In genomic region chr1:35544976-35545375, GRCh38 we compare ENCODE assay signal across 8 cellular contexts. TPM values are rescaled to one million over a fixed set of nuclear protein-coding genes. Genes with fewer than 3 reads are reported as not detected.
DNase-seq lines count a peak whose midpoint lies in the region; ATAC-seq, FAIRE-seq and TF ChIP-seq lines count a peak whose summit lies in the region.

No MANE protein-coding gene starts in this region.

- TF ChIP-seq CTCF in thyroid gland (IDR thresholded peaks at IDR 0.05), result peak in 4 of 6 experiments; percentile 24 to 34 (median 33)
- no peak for TF ChIP-seq CTCF in coronary artery (IDR thresholded peaks at IDR 0.05)

- DNase-seq in COLO668 (lab: John Stamatoyannopoulos, UW; ENCODE audit: unreplicated experiment) (peak; percentile 76), H54 (ENCODE audit: insufficient read length, low spot score) (no peak), NT2/D1 (ENCODE audit: low read depth, low spot score) (peak; percentile 66), hippocampal formation (lab: John Stamatoyannopoulos, UW) (peak; percentile 22 to 33), thyroid gland (peak; percentile 66 to 72), coronary artery (ENCODE audit: low spot score) (no peak)

- FAIRE-seq in H54 (lab: Jason Lieb, UNC), result peak; percentile 11

- 59 to 74% methylated on average over 3 of the region's 3 CpGs for WGBS in thyroid gland, 2 donors

- intact Hi-C loops in thyroid gland (cut with DNase I), result no loop called here

- H3K36me3 ChIP-seq in NT2/D1 (ENCODE audit: insufficient read depth, insufficient read length, low read length), result peaks cover 63% of the 10 kb centered on the region
- H3K36me3 ChIP-seq in thyroid gland, result peaks cover 0 to 3% of the 10 kb centered on the region in 2 donors

- H3K27ac Mint-ChIP-seq in activated naive CD8-positive, alpha-beta T cell, result peak overlapping the region; percentile 13

- H3K27ac ChIP-seq in thyroid gland, result no peak overlapping the region
- no peak overlapping the region for H3K27ac ChIP-seq in coronary artery

- no peaks in the 10 kb centered on the region for H3K9me3 Mint-ChIP-seq in activated naive CD8-positive, alpha-beta T cell (ENCODE audit: low read depth)

- peaks cover 62% of the 10 kb centered on the region for H3K4me1 Mint-ChIP-seq in activated naive CD8-positive, alpha-beta T cell (ENCODE audit: low read depth)

- H3K9me3 ChIP-seq in NT2/D1 (ENCODE audit: insufficient read depth, low read length) (no peaks in the 10 kb centered on the region), thyroid gland (no peaks in the 10 kb centered on the region)

- no peak for TF ChIP-seq POLR2A in H54 (IDR thresholded peaks at IDR 0.05; ENCODE audit: low read depth, low read length)
- TF ChIP-seq POLR2A in thyroid gland (IDR thresholded peaks at IDR 0.05), result no peak

- H3K27me3 Mint-ChIP-seq in activated naive CD8-positive, alpha-beta T cell, result no peaks in the 10 kb centered on the region

- no peak overlapping the region for H3K4me3 ChIP-seq in NT2/D1 (ENCODE audit: insufficient read length, low read depth)
- H3K4me3 ChIP-seq in thyroid gland (replicated peaks in 1 of 3), result no peak overlapping the region
- no peak overlapping the region for H3K4me3 ChIP-seq in coronary artery

- H3K9ac ChIP-seq in NT2/D1 (ENCODE audit: insufficient read length, low read depth), result no peak overlapping the region

- H3K4me3 Mint-ChIP-seq in activated naive CD8-positive, alpha-beta T cell, result no peak overlapping the region

- ATAC-seq in HG02623 (IDR thresholded peaks at IDR 0.05; ENCODE audit: unreplicated experiment), result no peak

- H3K27me3 ChIP-seq in NT2/D1 (ENCODE audit: insufficient read depth, insufficient read length) (no peaks in the 10 kb centered on the region), thyroid gland (no peaks in the 10 kb centered on the region)

- H3K36me3 Mint-ChIP-seq in activated naive CD8-positive, alpha-beta T cell, result peaks cover 6% of the 10 kb centered on the region

- peaks cover 4% of the 10 kb centered on the region for H3K4me1 ChIP-seq in NT2/D1 (ENCODE audit: insufficient read depth, insufficient read length)
- peaks cover 14 to 44% of the 10 kb centered on the region in 2 donors for H3K4me1 ChIP-seq in thyroid gland

RNA-seq across cellular contexts. Expression of gene KIAA0319L, which starts 12.2 kb away (rescaled TPM):
- total RNA-seq in thyroid gland, result 100 to 1,000 TPM in 3 of 4 donors, 10 to 100 TPM in 1; 65.8 to 123 (median 111) TPM

RNA-seq across cellular contexts. Expression of gene NCDN, which starts 12.6 kb away (rescaled TPM):
- 10 to 100 TPM; 16.1 to 32.0 (median 26.9) TPM for total RNA-seq in thyroid gland

RNA-seq across cellular contexts. Expression of gene TFAP2E, which starts 28.1 kb away (rescaled TPM):
- under 1 TPM in 1 of 4 donors, not detected in 3; 0.81 TPM for total RNA-seq in thyroid gland

Comparison
In these comparisons a context has a peak if more than half of its experiments do, and no peak if none do; other contexts are left out.
1. DNase-seq: peak in COLO668 (single experiment), NT2/D1 (single experiment), hippocampal formation (2 of 2) and thyroid gland (2 of 2); none in H54 (single experiment) and coronary artery (single experiment).